8 cellular contexts compared by ENCODE assay signal in genomic region chr5:159210306-159210722, GRCh38. TPM values are rescaled to one million over a fixed set of nuclear protein-coding genes. Genes with fewer than 3 reads are reported as not detected.
DNase-seq lines count a peak whose midpoint lies in the region; ATAC-seq and TF ChIP-seq lines count a peak whose summit lies in the region.

No MANE protein-coding gene starts in this region.

- H3K9me3 ChIP-seq in mammary epithelial cell (replicated peaks; ENCODE audit: insufficient read depth, low read length): no peaks in the 10 kb centered on the region

- peak overlapping the region; percentile 78 for H2AFZ ChIP-seq in mammary epithelial cell (ENCODE audit: low read depth, low read length)

- ATAC-seq in HG03342 (IDR thresholded peaks at IDR 0.05; ENCODE audit: unreplicated experiment): no peak
- no peak for ATAC-seq in GM18517 (IDR thresholded peaks at IDR 0.05; ENCODE audit: unreplicated experiment)
- no peak for ATAC-seq in GM21447 (IDR thresholded peaks at IDR 0.05; ENCODE audit: unreplicated experiment)

- peaks cover 3% of the 10 kb centered on the region for H3K27me3 Mint-ChIP-seq in neural crest cell (ENCODE audit: low read depth)

- BruUV-seq in mammary epithelial cell (replicated peaks; lab: Mats Ljungman, UMichigan): no TSS peak

- peak overlapping the region; percentile 79 for H3K27ac ChIP-seq in mammary epithelial cell (ENCODE audit: insufficient read depth, low read depth, low read length)

- H3K79me2 ChIP-seq in mammary epithelial cell (ENCODE audit: insufficient read depth, low read length): peaks cover 40% of the 10 kb centered on the region

- dilution Hi-C loops in mammary epithelial cell (cut with HindIII; ENCODE audit: low sequenced_read_pairs): no loop called here

- peak overlapping the region; percentile 94 for H3K4me3 Mint-ChIP-seq in neural crest cell

- CTCF ChIA-PET in mammary epithelial cell (lab: Charles Lee; ENCODE audit: low non-redundant PET): no interaction called here

- peak overlapping the region; percentile 74 for H3K4me2 ChIP-seq in mammary epithelial cell (ENCODE audit: insufficient read depth, low read depth, low read length)

- 55% methylated on average over 4 of the region's 4 CpGs for WGBS in mammary epithelial cell (ENCODE audit: low coverage, missing lambda C conversion rate)

- no peak for TF ChIP-seq CTCF in GM12865 (IDR thresholded peaks at IDR 0.05; ENCODE audit: insufficient read depth, low read depth, low read length, missing control alignments)
- TF ChIP-seq CTCF in mammary epithelial cell (conservative IDR thresholded peaks at IDR 0.05 in 1 of 2, IDR thresholded peaks at IDR 0.05 in 1 of 2; ENCODE audit: extremely low read depth in 1 of 2, insufficient read depth in 1 of 2, low read depth in 1 of 2, low read length in 2 of 2): no peak
- no peak for TF ChIP-seq CTCF in neural crest cell (conservative IDR thresholded peaks at IDR 0.05)

- H3K9me3 Mint-ChIP-seq in neural crest cell: no peaks in the 10 kb centered on the region

- H3K27me3 ChIP-seq in mammary epithelial cell (ENCODE audit: insufficient read depth, low read length): no peaks in the 10 kb centered on the region

- peak overlapping the region; percentile 65 for H3K4me3 ChIP-seq in GM12865 (ENCODE audit: low read depth, low read length)
- H3K4me3 ChIP-seq in mammary epithelial cell (replicated peaks in 1 of 3; ENCODE audit: insufficient read depth in 1 of 3, low read depth in 2 of 3, low read length in 3 of 3): peak overlapping the region in 2 of 3 experiments; percentile 19 to 79

- no peaks in the 10 kb centered on the region for H3K36me3 ChIP-seq in mammary epithelial cell (ENCODE audit: insufficient read depth, low read length)

- H3K9ac ChIP-seq in mammary epithelial cell (ENCODE audit: insufficient read depth, low read length): peak overlapping the region; percentile 76

- peaks cover 2% of the 10 kb centered on the region for H4K20me1 ChIP-seq in mammary epithelial cell (ENCODE audit: insufficient read depth, low read length)

- intact Hi-C loops in mammary epithelial cell (cut with micrococcal nuclease): no loop called here

- H3K27ac Mint-ChIP-seq in neural crest cell (ENCODE audit: unreplicated experiment): no peak overlapping the region

- peaks cover 20% of the 10 kb centered on the region for H3K4me1 ChIP-seq in mammary epithelial cell (ENCODE audit: insufficient read depth, low read length)

- peaks cover 41% of the 10 kb centered on the region for H3K4me1 Mint-ChIP-seq in neural crest cell

- DNase-seq in GM12865 (ENCODE audit: low read depth) (no peak), NCI-H226 (peak; percentile 78), mammary epithelial cell (peak; percentile 62), neural crest cell (ENCODE audit: low read depth, low spot score) (no peak), NCI-H2227 treated with DMSO at 0.1 percent for 48 hours (lab: John Stamatoyannopoulos, UW) (no peak)

- H3K36me3 Mint-ChIP-seq in neural crest cell (ENCODE audit: low read depth): no peaks in the 10 kb centered on the region

- in situ Hi-C loops in mammary epithelial cell (cut with MboI; ENCODE audit: low sequenced_read_pairs in 2 of 2): no loop called here

RNA-seq across cellular contexts. Expression of gene RNF145, which starts 1.0 kb away (rescaled TPM):
- total RNA-seq in mammary epithelial cell (10 to 100 TPM; 63.2 to 78.9 TPM), neural crest cell (92.1 and 95.2 TPM in 2 replicates)
- polyA plus RNA-seq in mammary epithelial cell: 84.8 TPM
- polyA minus RNA-seq in mammary epithelial cell: 152 TPM

RNA-seq across cellular contexts. Expression of gene UBLCP1, which starts 52.8 kb away (rescaled TPM):
- total RNA-seq in mammary epithelial cell (10 to 100 TPM; 30.2 to 36.5 TPM), neural crest cell (36.9 and 39.2 TPM in 2 replicates)
- polyA plus RNA-seq in mammary epithelial cell: 15.4 TPM
- 13.3 TPM for polyA minus RNA-seq in mammary epithelial cell

Comparison
In these comparisons a context has a peak if more than half of its experiments do, and no peak if none do; other contexts are left out.
1. DNase-seq: peak in NCI-H226 (single experiment) and mammary epithelial cell (single experiment); none in GM12865 (single experiment), neural crest cell (single experiment) and NCI-H2227 treated with DMSO at 0.1 percent for 48 hours (single experiment).